ENCODE assay signal across 1 cellular context in the genomic region with DNA sequence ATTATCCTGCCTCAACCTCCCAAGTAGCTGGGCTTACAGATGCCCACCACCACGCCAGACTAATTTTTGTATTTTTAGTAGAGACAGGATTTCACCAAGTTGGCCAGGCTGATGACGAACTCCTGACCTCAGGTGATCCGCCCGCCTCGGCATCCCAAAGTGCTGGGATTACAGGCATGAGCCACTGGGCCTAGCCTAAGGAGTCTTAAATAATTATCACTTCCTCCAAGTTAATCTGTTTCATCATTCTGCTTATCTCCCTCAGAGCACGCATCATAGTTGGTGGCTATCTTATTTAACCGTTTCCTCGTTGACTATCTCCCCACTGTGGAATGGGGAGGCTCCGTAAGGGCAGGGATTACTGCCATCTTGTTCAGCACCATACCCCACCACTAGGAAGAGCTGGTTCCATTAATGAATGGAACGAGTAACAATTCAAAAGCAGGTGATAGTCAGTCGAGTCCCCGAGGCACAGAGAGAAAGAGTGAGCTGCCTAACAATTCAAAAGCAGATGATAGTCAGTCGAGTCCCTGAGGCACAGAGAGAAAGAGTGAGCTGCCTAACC.
A peak's percentile ranks its signal among the peaks of the same experiment; 100 is the strongest.
TF ChIP-seq lines count a peak whose summit lies in the region.

No MANE protein-coding gene starts in this region.

TF ChIP-seq in K562, 482 proteins besides CTCF, POLR2A, EP300 and RAD21 (continued from another document and continues in another):
- TF ChIP-seq, protein P1, sequence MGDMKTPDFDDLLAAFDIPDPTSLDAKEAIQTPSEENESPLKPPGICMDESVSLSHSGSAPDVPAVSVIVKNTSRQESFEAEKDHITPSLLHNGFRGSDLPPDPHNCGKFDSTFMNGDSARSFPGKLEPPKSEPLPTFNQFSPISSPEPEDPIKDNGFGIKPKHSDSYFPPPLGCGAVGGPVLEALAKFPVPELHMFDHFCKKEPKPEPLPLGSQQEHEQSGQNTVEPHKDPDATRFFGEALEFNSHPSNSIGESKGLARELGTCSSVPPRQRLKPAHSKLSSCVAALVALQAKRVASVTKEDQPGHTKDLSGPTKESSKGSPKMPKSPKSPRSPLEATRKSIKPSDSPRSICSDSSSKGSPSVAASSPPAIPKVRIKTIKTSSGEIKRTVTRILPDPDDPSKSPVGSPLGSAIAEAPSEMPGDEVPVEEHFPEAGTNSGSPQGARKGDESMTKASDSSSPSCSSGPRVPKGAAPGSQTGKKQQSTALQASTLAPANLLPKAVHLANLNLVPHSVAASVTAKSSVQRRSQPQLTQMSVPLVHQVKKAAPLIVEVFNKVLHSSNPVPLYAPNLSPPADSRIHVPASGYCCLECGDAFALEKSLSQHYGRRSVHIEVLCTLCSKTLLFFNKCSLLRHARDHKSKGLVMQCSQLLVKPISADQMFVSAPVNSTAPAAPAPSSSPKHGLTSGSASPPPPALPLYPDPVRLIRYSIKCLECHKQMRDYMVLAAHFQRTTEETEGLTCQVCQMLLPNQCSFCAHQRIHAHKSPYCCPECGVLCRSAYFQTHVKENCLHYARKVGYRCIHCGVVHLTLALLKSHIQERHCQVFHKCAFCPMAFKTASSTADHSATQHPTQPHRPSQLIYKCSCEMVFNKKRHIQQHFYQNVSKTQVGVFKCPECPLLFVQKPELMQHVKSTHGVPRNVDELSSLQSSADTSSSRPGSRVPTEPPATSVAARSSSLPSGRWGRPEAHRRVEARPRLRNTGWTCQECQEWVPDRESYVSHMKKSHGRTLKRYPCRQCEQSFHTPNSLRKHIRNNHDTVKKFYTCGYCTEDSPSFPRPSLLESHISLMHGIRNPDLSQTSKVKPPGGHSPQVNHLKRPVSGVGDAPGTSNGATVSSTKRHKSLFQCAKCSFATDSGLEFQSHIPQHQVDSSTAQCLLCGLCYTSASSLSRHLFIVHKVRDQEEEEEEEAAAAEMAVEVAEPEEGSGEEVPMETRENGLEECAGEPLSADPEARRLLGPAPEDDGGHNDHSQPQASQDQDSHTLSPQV (IDR thresholded peaks at IDR 0.05): peak; percentile 92
- TF ChIP-seq ETS2 (tag; IDR thresholded peaks at IDR 0.05; ENCODE audit: borderline replicate concordance, poor library complexity, severe bottlenecking): no peak
- TF ChIP-seq ZBTB17 (CRISPR knock-in tag; IDR thresholded peaks at IDR 0.05): no peak; the same call in 1 of the 2 replicates
- TF ChIP-seq, protein P2, sequence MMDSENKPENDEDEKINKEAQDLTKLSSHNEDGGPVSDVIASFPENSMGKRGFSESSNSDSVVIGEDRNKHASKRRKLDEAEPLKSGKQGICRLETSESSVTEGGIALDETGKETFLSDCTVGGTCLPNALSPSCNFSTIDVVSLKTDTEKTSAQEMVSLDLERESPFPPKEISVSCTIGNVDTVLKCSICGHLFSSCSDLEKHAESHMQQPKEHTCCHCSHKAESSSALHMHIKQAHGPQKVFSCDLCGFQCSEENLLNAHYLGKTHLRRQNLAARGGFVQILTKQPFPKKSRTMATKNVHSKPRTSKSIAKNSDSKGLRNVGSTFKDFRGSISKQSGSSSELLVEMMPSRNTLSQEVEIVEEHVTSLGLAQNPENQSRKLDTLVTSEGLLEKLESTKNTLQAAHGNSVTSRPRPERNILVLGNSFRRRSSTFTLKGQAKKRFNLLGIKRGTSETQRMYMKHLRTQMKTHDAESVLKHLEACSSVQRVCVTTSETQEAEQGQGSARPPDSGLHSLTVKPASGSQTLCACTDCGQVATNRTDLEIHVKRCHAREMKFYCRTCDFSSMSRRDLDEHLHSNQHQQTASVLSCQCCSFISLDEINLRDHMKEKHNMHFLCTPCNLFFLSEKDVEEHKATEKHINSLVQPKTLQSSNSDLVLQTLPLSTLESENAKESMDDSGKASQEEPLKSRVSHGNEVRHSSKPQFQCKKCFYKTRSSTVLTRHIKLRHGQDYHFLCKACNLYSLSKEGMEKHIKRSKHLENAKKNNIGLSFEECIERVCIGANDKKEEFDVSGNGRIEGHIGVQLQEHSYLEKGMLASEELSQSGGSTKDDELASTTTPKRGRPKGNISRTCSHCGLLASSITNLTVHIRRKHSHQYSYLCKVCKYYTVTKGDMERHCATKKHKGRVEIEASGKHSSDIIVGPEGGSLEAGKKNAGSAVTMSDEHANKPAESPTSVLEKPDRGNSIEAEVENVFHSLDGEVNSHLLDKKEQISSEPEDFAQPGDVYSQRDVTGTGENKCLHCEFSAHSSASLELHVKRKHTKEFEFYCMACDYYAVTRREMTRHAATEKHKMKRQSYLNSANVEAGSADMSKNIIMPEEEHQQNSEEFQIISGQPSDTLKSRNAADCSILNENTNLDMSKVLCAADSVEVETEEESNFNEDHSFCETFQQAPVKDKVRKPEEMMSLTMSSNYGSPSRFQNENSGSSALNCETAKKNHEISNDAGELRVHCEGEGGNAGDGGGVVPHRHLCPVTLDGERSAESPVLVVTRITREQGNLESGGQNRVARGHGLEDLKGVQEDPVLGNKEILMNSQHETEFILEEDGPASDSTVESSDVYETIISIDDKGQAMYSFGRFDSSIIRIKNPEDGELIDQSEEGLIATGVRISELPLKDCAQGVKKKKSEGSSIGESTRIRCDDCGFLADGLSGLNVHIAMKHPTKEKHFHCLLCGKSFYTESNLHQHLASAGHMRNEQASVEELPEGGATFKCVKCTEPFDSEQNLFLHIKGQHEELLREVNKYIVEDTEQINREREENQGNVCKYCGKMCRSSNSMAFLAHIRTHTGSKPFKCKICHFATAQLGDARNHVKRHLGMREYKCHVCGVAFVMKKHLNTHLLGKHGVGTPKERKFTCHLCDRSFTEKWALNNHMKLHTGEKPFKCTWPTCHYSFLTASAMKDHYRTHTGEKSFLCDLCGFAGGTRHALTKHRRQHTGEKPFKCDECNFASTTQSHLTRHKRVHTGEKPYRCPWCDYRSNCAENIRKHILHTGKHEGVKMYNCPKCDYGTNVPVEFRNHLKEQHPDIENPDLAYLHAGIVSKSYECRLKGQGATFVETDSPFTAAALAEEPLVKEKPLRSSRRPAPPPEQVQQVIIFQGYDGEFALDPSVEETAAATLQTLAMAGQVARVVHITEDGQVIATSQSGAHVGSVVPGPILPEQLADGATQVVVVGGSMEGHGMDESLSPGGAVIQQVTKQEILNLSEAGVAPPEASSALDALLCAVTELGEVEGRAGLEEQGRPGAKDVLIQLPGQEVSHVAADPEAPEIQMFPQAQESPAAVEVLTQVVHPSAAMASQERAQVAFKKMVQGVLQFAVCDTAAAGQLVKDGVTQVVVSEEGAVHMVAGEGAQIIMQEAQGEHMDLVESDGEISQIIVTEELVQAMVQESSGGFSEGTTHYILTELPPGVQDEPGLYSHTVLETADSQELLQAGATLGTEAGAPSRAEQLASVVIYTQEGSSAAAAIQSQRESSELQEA (IDR thresholded peaks at IDR 0.05; ENCODE audit: low read depth): no peak
- no peak for TF ChIP-seq U2AF1 (optimal IDR thresholded peaks at IDR 0.05; ENCODE audit: low read depth, low read length)
- TF ChIP-seq WHSC1 (IDR thresholded peaks at IDR 0.05; ENCODE audit: low read length): no peak
- TF ChIP-seq OTX1 (CRISPR knock-in tag; IDR thresholded peaks at IDR 0.05): 0 out of 2 replicates have a peak, but pooled peaks have one; percentile 37
- no peak for TF ChIP-seq THRAP3 (IDR thresholded peaks at IDR 0.05; ENCODE audit: borderline replicate concordance)
- TF ChIP-seq ZNF347 (CRISPR knock-in tag; IDR thresholded peaks at IDR 0.05; ENCODE audit: low read depth): no peak
- TF ChIP-seq ZNF324 (CRISPR knock-in tag; IDR thresholded peaks at IDR 0.05): no peak
- TF ChIP-seq, protein P3, sequence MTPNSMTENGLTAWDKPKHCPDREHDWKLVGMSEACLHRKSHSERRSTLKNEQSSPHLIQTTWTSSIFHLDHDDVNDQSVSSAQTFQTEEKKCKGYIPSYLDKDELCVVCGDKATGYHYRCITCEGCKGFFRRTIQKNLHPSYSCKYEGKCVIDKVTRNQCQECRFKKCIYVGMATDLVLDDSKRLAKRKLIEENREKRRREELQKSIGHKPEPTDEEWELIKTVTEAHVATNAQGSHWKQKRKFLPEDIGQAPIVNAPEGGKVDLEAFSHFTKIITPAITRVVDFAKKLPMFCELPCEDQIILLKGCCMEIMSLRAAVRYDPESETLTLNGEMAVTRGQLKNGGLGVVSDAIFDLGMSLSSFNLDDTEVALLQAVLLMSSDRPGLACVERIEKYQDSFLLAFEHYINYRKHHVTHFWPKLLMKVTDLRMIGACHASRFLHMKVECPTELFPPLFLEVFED (CRISPR knock-in tag; conservative IDR thresholded peaks at IDR 0.05): no peak
- TF ChIP-seq SRSF1 (IDR thresholded peaks at IDR 0.05; ENCODE audit: low read depth, low read length): no peak
- TF ChIP-seq DIDO1 (tag; IDR thresholded peaks at IDR 0.05; ENCODE audit: low read depth): 0 out of 2 replicates have a peak, but pooled peaks have one; percentile 10
- no peak for TF ChIP-seq ARID2 (IDR thresholded peaks at IDR 0.05)
- TF ChIP-seq NEUROD1 (IDR thresholded peaks at IDR 0.05; ENCODE audit: borderline replicate concordance, low read depth, low read length, partially characterized antibody): peak; percentile 52
- TF ChIP-seq, protein P4, sequence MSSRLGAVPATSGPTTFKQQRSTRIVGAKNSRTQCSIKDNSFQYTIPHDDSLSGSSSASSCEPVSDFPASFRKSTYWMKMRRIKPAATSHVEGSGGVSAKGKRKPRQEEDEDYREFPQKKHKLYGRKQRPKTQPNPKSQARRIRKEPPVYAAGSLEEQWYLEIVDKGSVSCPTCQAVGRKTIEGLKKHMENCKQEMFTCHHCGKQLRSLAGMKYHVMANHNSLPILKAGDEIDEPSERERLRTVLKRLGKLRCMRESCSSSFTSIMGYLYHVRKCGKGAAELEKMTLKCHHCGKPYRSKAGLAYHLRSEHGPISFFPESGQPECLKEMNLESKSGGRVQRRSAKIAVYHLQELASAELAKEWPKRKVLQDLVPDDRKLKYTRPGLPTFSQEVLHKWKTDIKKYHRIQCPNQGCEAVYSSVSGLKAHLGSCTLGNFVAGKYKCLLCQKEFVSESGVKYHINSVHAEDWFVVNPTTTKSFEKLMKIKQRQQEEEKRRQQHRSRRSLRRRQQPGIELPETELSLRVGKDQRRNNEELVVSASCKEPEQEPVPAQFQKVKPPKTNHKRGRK (tag; IDR thresholded peaks at IDR 0.05): no peak
- 0 out of 4 replicates have a peak, but pooled peaks have one; percentile 36 to 59 for TF ChIP-seq MAZ (CRISPR knock-in tag; conservative IDR thresholded peaks at IDR 0.05 in 1 of 2, IDR thresholded peaks at IDR 0.05 in 1 of 2)
- TF ChIP-seq, protein P5, sequence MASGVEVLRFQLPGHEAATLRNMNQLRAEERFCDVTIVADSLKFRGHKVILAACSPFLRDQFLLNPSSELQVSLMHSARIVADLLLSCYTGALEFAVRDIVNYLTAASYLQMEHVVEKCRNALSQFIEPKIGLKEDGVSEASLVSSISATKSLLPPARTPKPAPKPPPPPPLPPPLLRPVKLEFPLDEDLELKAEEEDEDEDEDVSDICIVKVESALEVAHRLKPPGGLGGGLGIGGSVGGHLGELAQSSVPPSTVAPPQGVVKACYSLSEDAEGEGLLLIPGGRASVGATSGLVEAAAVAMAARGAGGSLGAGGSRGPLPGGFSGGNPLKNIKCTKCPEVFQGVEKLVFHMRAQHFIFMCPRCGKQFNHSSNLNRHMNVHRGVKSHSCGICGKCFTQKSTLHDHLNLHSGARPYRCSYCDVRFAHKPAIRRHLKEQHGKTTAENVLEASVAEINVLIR (CRISPR knock-in tag; IDR thresholded peaks at IDR 0.05): peak; percentile 13; the same call in 1 of the 2 replicates
- TF ChIP-seq BRD4 (IDR thresholded peaks at IDR 0.05): no peak
- TF ChIP-seq RHOXF2B (CRISPR knock-in tag; conservative IDR thresholded peaks at IDR 0.05): no peak
- TF ChIP-seq, protein P6, sequence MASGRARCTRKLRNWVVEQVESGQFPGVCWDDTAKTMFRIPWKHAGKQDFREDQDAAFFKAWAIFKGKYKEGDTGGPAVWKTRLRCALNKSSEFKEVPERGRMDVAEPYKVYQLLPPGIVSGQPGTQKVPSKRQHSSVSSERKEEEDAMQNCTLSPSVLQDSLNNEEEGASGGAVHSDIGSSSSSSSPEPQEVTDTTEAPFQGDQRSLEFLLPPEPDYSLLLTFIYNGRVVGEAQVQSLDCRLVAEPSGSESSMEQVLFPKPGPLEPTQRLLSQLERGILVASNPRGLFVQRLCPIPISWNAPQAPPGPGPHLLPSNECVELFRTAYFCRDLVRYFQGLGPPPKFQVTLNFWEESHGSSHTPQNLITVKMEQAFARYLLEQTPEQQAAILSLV (tag; IDR thresholded peaks at IDR 0.05): 0 out of 2 replicates have a peak, but pooled peaks have one; percentile 43
- peak; percentile 52; the same call in 1 of the 2 replicates for TF ChIP-seq CEBPG (CRISPR knock-in tag; IDR thresholded peaks at IDR 0.05)
- TF ChIP-seq CEBPG (tag; conservative IDR thresholded peaks at IDR 0.05 in 1 of 2, IDR thresholded peaks at IDR 0.05 in 1 of 2): peak in 1 of 2 experiments; percentile 67; a peak in 2 of 4 replicates
- TF ChIP-seq NRF1 (conservative IDR thresholded peaks at IDR 0.05 in 1 of 2, IDR thresholded peaks at IDR 0.05 in 1 of 2): no peak; a peak in 1 of 4 replicates
- 0 out of 2 replicates have a peak, but pooled peaks have one; percentile 29 for TF ChIP-seq ZBED1 (IDR thresholded peaks at IDR 0.05)
- peak; percentile 89 for TF ChIP-seq SMAD4 (CRISPR knock-in tag; conservative IDR thresholded peaks at IDR 0.05)
- TF ChIP-seq ASH1L (IDR thresholded peaks at IDR 0.05; ENCODE audit: borderline replicate concordance, low read depth, partially characterized antibody): no peak
